ENCODE assay signal across 1 cellular context in the genomic region with DNA sequence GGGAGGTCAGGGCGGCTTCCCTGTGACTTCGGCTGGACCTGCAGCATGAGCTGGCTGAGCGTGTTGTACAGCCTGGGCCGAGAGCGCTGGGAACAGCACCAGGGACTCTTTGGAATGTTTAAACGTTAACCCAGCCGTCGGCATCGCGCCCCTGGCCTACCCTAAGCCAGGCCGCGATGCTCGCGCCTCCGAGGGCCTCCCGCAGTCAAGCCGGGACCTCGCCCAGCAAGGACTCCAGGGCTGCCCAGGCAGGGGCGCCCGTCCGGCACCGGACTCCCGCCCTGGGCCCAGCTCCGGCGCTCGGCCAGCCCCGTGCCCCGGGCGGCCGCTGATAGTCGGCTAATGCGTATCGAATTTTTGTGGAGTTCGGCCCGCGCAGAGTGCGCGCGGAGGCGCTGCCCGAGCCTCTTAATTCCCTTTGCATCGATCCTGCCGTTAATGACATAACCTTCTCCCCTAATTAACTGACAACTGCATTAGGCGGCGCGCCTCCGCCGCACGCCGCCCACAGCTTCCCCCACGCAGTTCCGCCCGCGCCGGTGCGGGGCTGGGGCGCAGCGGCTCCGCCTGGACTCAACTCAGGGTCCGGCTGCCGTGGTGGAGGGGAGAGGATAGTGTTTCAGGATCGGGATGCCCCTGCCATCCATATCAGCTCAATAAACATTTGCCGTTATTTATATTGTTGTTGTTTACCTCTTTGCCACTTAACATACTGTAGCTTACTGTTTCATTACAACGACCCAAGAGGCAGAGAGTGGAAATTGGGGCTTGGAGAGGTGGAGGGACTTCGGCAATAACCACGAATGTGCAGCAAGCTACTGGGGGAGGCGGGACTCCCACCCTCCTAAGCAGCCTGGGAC.
TF ChIP-seq lines count a peak whose summit lies in the region.

No MANE protein-coding gene starts in this region.

TF ChIP-seq in IMR-90, 13 proteins besides CTCF, POLR2A, EP300 and RAD21:
- TF ChIP-seq SMC3 (IDR thresholded peaks at IDR 0.05; ENCODE audit: low read depth, low read length) (no peak), MAZ (IDR thresholded peaks at IDR 0.05; ENCODE audit: borderline replicate concordance, low read depth, low read length) (no peak), MXI1 (IDR thresholded peaks at IDR 0.05; ENCODE audit: borderline replicate concordance, low read depth, low read length) (no peak), NFE2L2 (IDR thresholded peaks at IDR 0.05; ENCODE audit: low read depth, low read length) (no peak), CEBPB (IDR thresholded peaks at IDR 0.05; ENCODE audit: low read depth, low read length) (no peak), CHD1 (IDR thresholded peaks at IDR 0.05; ENCODE audit: low read depth, low read length) (no peak), RFX5 (IDR thresholded peaks at IDR 0.05; ENCODE audit: low read depth, low read length) (no peak), BHLHE40 (IDR thresholded peaks at IDR 0.05; ENCODE audit: low read depth, low read length) (no peak), FOS (IDR thresholded peaks at IDR 0.05; ENCODE audit: low read depth, low read length) (no peak), RCOR1 (IDR thresholded peaks at IDR 0.05; ENCODE audit: insufficient replicate concordance, low read length) (no peak), MAFK (IDR thresholded peaks at IDR 0.05; ENCODE audit: low read depth, low read length) (no peak)
- TF ChIP-seq, protein P1, sequence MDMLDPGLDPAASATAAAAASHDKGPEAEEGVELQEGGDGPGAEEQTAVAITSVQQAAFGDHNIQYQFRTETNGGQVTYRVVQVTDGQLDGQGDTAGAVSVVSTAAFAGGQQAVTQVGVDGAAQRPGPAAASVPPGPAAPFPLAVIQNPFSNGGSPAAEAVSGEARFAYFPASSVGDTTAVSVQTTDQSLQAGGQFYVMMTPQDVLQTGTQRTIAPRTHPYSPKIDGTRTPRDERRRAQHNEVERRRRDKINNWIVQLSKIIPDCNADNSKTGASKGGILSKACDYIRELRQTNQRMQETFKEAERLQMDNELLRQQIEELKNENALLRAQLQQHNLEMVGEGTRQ (IDR thresholded peaks at IDR 0.05; ENCODE audit: low read depth, low read length): no peak
- TF ChIP-seq, protein P2, sequence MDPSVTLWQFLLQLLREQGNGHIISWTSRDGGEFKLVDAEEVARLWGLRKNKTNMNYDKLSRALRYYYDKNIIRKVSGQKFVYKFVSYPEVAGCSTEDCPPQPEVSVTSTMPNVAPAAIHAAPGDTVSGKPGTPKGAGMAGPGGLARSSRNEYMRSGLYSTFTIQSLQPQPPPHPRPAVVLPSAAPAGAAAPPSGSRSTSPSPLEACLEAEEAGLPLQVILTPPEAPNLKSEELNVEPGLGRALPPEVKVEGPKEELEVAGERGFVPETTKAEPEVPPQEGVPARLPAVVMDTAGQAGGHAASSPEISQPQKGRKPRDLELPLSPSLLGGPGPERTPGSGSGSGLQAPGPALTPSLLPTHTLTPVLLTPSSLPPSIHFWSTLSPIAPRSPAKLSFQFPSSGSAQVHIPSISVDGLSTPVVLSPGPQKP (IDR thresholded peaks at IDR 0.05; ENCODE audit: borderline replicate concordance, low read depth, low read length): no peak
